Comparison of ENCODE assay signal across 13 cellular contexts in genomic region chr3:162719684-162720341, GRCh38.
DNase-seq lines count a peak whose midpoint lies in the region; FAIRE-seq and TF ChIP-seq lines count a peak whose summit lies in the region.
"Had no signal": no experiment of that assay in that cellular context is flagged by ENCODE, and none has a peak within 500 bp of the region (broad histone marks: within the 10 kb centered on the region; RNA-seq: fewer than 3 reads in every experiment).

No MANE protein-coding gene starts in this region.

- no peak for TF ChIP-seq EP300 in sigmoid colon (IDR thresholded peaks at IDR 0.05)

- intact Hi-C loops in sigmoid colon (cut with DNase I), result no loop called here

- FAIRE-seq in GM19239 (lab: Jason Lieb, UNC), result no peak

- no peak for TF ChIP-seq POLR2A in sigmoid colon (IDR thresholded peaks at IDR 0.05)

- peak overlapping the region; percentile 53 for H3K27ac ChIP-seq in GM23248
- no peak overlapping the region for H3K27ac ChIP-seq in RWPE1
- H3K27ac ChIP-seq in sigmoid colon, result no peak overlapping the region
- H3K27ac ChIP-seq: psoas muscle, VCaP had no signal

- no peaks in the 10 kb centered on the region for H3K9me3 ChIP-seq in GM23248 (ENCODE audit: low read depth)
- no peaks in the 10 kb centered on the region for H3K9me3 ChIP-seq in sigmoid colon
- H3K9me3 ChIP-seq: psoas muscle had no signal

- H3F3A ChIP-seq in GM23248 (ENCODE audit: insufficient read depth), result peaks cover 9% of the 10 kb centered on the region; the same call in 1 of the 2 replicates

- in situ Hi-C loops in GM23248 (cut with MboI), result no loop called here

- H3K4me3 ChIP-seq in GM23248, result no peak overlapping the region
- H3K4me3 ChIP-seq in fibroblast of pulmonary artery (replicated peaks; ENCODE audit: low read depth, low read length), result no peak overlapping the region
- H3K4me3 ChIP-seq in sigmoid colon, result no peak overlapping the region
- H3K4me3 ChIP-seq: psoas muscle had no signal

- H3K4me1 ChIP-seq in GM23248 (ENCODE audit: insufficient read depth) (peaks cover 22% of the 10 kb centered on the region), sigmoid colon (peaks cover 0 to 6% (median 0%) of the 10 kb centered on the region in 4 donors)
- H3K4me1 ChIP-seq: psoas muscle had no signal

- H3K36me3 ChIP-seq in GM23248 (ENCODE audit: low read depth) (no peaks in the 10 kb centered on the region), sigmoid colon (no peaks in the 10 kb centered on the region)

- H3K79me2 ChIP-seq in GM23248 (ENCODE audit: insufficient read depth), result no peaks in the 10 kb centered on the region

- no peaks in the 10 kb centered on the region for H3K27me3 ChIP-seq in GM23248 (replicated peaks; ENCODE audit: insufficient read depth)
- no peaks in the 10 kb centered on the region for H3K27me3 ChIP-seq in sigmoid colon

- TF ChIP-seq CTCF in RWPE1 (conservative IDR thresholded peaks at IDR 0.05; ENCODE audit: low read depth), result no peak
- no peak for TF ChIP-seq CTCF in fibroblast of pulmonary artery (IDR thresholded peaks at IDR 0.05; ENCODE audit: low read length, missing control alignments)
- no peak for TF ChIP-seq CTCF in sigmoid colon (IDR thresholded peaks at IDR 0.05)

- H3K9me2 ChIP-seq in GM23248 (ENCODE audit: insufficient read depth), result no peaks in the 10 kb centered on the region

- H3K9ac ChIP-seq in GM23248, result no peak overlapping the region

- no peak overlapping the region for H2AFZ ChIP-seq in GM23248

- POLR2A ChIA-PET in RWPE1 (lab: Yijun Ruan, JAX; ENCODE audit: low non-redundant PET), result no interaction called here
- POLR2A ChIA-PET in HEK293T (lab: Yijun Ruan, JAX), result no interaction called here

- peak; percentile 20 for DNase-seq in 8988T
- DNase-seq in GM23248, result peak; percentile 97
- peak; percentile 56 for DNase-seq in RWPE1 (ENCODE audit: low spot score)
- DNase-seq in fibroblast of pulmonary artery (ENCODE audit: low read depth), result peak; percentile 92
- no peak for DNase-seq in GM19239 (ENCODE audit: insufficient read length, low spot score)
- no peak for DNase-seq in activated gamma-delta T cell (lab: John Stamatoyannopoulos, UW)
- DNase-seq in HEK293T (ENCODE audit: extremely low spot score), result no peak
- no peak for DNase-seq in sigmoid colon
- DNase-seq: C1 segment of cervical spinal cord; effector memory CD4-positive, alpha-beta T cell; left ventricle myocardium superior; psoas muscle had no signal

- H3K4me2 ChIP-seq in GM23248 (ENCODE audit: unreplicated experiment), result no peak overlapping the region

- CTCF ChIA-PET in RWPE1 (lab: Yijun Ruan, JAX) (interaction anchor here (0.6 to 0.7 kb wide), 2 partner anchors 980 to 1886 kb away, joined by 3 to 4 read pairs; no protein-coding TSS in a partner anchor), HEK293T (lab: Yijun Ruan, JAX) (no interaction called here)

- H4K20me1 ChIP-seq in GM23248 (ENCODE audit: insufficient read depth), result no peaks in the 10 kb centered on the region

TF ChIP-seq in HEK293T, 16 proteins besides CTCF, POLR2A, EP300 and RAD21:
- TF ChIP-seq L3MBTL2 (conservative IDR thresholded peaks at IDR 0.05), result no peak
- no peak for TF ChIP-seq CTBP1 (IDR thresholded peaks at IDR 0.05; ENCODE audit: borderline replicate concordance)
- no peak for TF ChIP-seq ELF4 (IDR thresholded peaks at IDR 0.05)
- TF ChIP-seq HDGF (IDR thresholded peaks at IDR 0.05; ENCODE audit: borderline replicate concordance), result no peak
- TF ChIP-seq NFRKB (IDR thresholded peaks at IDR 0.05), result no peak
TF ChIP-seq in HEK293T: peak in this region for 0.

Comparison
In these comparisons a context has a peak if more than half of its experiments do, and no peak if none do; other contexts are left out.
1. DNase-seq: peak in 8988T (single experiment), GM23248 (single experiment), RWPE1 (single experiment) and fibroblast of pulmonary artery (single experiment); none in GM19239 (single experiment), activated gamma-delta T cell (single experiment), HEK293T (single experiment) and sigmoid colon (single experiment).